ENCODE assay signal across 1 cellular context in genomic region chr13:98749501-98749900, GRCh38.
TF ChIP-seq lines count a peak whose summit lies in the region.

No MANE protein-coding gene starts in this region.

TF ChIP-seq in SK-N-SH treated with all-trans-retinoic acid at 6 μM for 48 hours, 23 proteins besides CTCF, POLR2A, EP300 and RAD21 (continued from another document):
- TF ChIP-seq TSHZ2 (CRISPR knock-in tag; IDR thresholded peaks at IDR 0.05) (no peak), RARB (CRISPR knock-in tag; IDR thresholded peaks at IDR 0.05) (no peak), ARNTL (CRISPR knock-in tag; IDR thresholded peaks at IDR 0.05; ENCODE audit: borderline replicate concordance, low read depth) (no peak), TCF4 (CRISPR knock-in tag; IDR thresholded peaks at IDR 0.05; ENCODE audit: borderline replicate concordance) (no peak)
